18 cellular contexts compared by ENCODE assay signal in the genomic region with DNA sequence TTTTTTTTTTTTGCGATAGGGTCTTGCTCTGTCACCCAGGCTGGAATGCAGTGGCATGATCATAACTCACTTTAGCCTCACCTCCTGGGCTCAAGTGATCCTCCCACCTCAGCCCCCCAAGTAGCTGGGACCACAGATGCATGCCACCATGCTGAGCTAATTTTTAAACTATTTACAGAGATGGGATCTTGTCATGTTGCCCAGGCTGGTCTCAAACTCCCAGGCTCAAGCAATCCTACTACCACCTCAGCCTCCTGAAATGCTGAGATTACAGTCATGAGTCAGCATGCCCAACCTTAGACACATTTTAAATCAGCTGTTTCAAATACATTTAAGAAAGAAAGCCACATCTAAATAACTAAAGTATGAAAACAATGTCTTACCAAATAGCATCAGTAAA.
"Had no signal": no experiment of that assay in that cellular context is flagged by ENCODE, and none has a peak within 500 bp of the region (broad histone marks: within the 10 kb centered on the region; RNA-seq: fewer than 3 reads in every experiment).

No MANE protein-coding gene starts in this region.

- H3K27me3 Mint-ChIP-seq: activated CD4-positive, alpha-beta T cell treated with anti-CD3 and anti-CD28 coated beads, Interleukin-2, amount 10 ng/mL, durations not matched to agents 7 days and 5 days; activated naive CD8-positive, alpha-beta T cell had no signal

- DNase-seq: activated CD4-positive, alpha-beta T cell treated with anti-CD3 and anti-CD28 coated beads, Interleukin-2, amount 10 ng/mL, durations not matched to agents 7 days and 5 days; activated CD8-positive, alpha-beta memory T cell treated with anti-CD3 and anti-CD28 coated beads, Interleukin-2, amount 50 U/mL, for 48 hours; activated gamma-delta T cell; activated T-cell treated with anti-CD3 and anti-CD28 coated beads, Interleukin-2, amount 50 U/mL, for 72 hours; dorsolateral prefrontal cortex; erythroblast; heart left ventricle; immature natural killer cell; left cardiac atrium; midbrain; right lobe of liver; stimulated activated naive CD8-positive, alpha-beta T cell treated with anti-CD3 and anti-CD28 coated beads, Interleukin-15, Interleukin-2, amounts not matched to agents 100 U/mL and 50 U/mL, for 24 hours had no signal

- H3K36me3 ChIP-seq: heart left ventricle, right lobe of liver had no signal

- ATAC-seq: activated T-cell treated with anti-CD3 and anti-CD28 coated beads, Interleukin-2, amount 50 U/mL, for 72 hours; heart left ventricle; left cardiac atrium; right lobe of liver; stimulated activated naive CD8-positive, alpha-beta T cell treated with anti-CD3 and anti-CD28 coated beads, Interleukin-15, Interleukin-2, amounts not matched to agents 100 U/mL and 50 U/mL, for 24 hours had no signal

- H3K4me1 ChIP-seq: heart left ventricle, right lobe of liver had no signal

- H3K4me1 Mint-ChIP-seq: activated CD4-positive, alpha-beta T cell treated with anti-CD3 and anti-CD28 coated beads, Interleukin-2, amount 10 ng/mL, durations not matched to agents 7 days and 5 days; immature natural killer cell had no signal

- FAIRE-seq: bronchial epithelial cell, frontal cortex had no signal

- H3K27ac ChIP-seq: dorsolateral prefrontal cortex, heart left ventricle, right lobe of liver had no signal

- H3K36me3 Mint-ChIP-seq: immature natural killer cell, type B pancreatic cell had no signal

- H3K9me3 ChIP-seq: right lobe of liver had no signal

- H3K4me3 Mint-ChIP-seq: activated CD4-positive, alpha-beta T cell treated with anti-CD3 and anti-CD28 coated beads, Interleukin-2, amount 10 ng/mL, durations not matched to agents 7 days and 5 days; activated naive CD8-positive, alpha-beta T cell; activated T-cell treated with anti-CD3 and anti-CD28 coated beads, Interleukin-2, amount 50 U/mL, for 72 hours; immature natural killer cell; T-helper 2 cell treated with Interferon-gamma antibody and Interleukin-4, amounts not matched to agents 5 μg/mL and 100 μg/mL, for 36 hours; type B pancreatic cell had no signal

- H3K27ac Mint-ChIP-seq: activated CD4-positive, alpha-beta T cell treated with anti-CD3 and anti-CD28 coated beads, Interleukin-2, amount 10 ng/mL, durations not matched to agents 7 days and 5 days; activated naive CD8-positive, alpha-beta T cell; activated T-cell treated with anti-CD3 and anti-CD28 coated beads, Interleukin-2, amount 50 U/mL, for 72 hours; immature natural killer cell; T-helper 2 cell treated with Interferon-gamma antibody and Interleukin-4, amounts not matched to agents 5 μg/mL and 100 μg/mL, for 36 hours; type B pancreatic cell had no signal

- H3K27me3 ChIP-seq: heart left ventricle, right lobe of liver had no signal

- H3K4me3 ChIP-seq: dorsolateral prefrontal cortex, heart left ventricle, lung, right lobe of liver had no signal
